11 cellular contexts compared by ENCODE assay signal in genomic region chr21:42469726-42470125, GRCh38. TPM values are rescaled to one million over a fixed set of nuclear protein-coding genes. Genes with fewer than 3 reads are reported as not detected.
A peak's percentile ranks its signal among the peaks of the same experiment; 100 is the strongest.
DNase-seq lines count a peak whose midpoint lies in the region; ATAC-seq, FAIRE-seq and TF ChIP-seq lines count a peak whose summit lies in the region.
"Not testable (repeated sequence)": the region's sequence is repeated elsewhere in the genome, so short reads cannot be mapped to it uniquely, and the experiment has no call there.
"Had no signal": no experiment of that assay in that cellular context is flagged by ENCODE, and none has a peak within 500 bp of the region (broad histone marks: within the 10 kb centered on the region; RNA-seq: fewer than 3 reads in every experiment).

No MANE protein-coding gene starts in this region.

- POLR2A ChIA-PET in OCI-LY7 (lab: Charles Lee): interaction anchor here (1.9 kb wide), 1 partner anchor 67 kb away, joined by 13 read pairs; no protein-coding TSS in a partner anchor
- POLR2A ChIA-PET in GM12878 (lab: Charles Lee): interaction anchor here (3.8 to 3.9 kb wide), 2 partner anchors 57 to 65 kb away, joined by 22 to 36 read pairs; no protein-coding TSS in a partner anchor

- H3K27ac ChIP-seq in Karpas-422 (ENCODE audit: low read length) (0 out of 2 replicates have a peak overlapping the region, but pooled peaks have one; percentile 47), OCI-LY7 (ENCODE audit: low read depth, low read length, poor library complexity, severe bottlenecking) (peak overlapping the region; percentile 73), VCaP (peak overlapping the region; percentile 78), prostate gland (peak overlapping the region; percentile 58 to 71), transverse colon (peak overlapping the region; percentile 68 to 80 (median 78))
- not testable (repeated sequence) for H3K27ac ChIP-seq in GM12878 (ENCODE audit: control insufficient read depth, insufficient read depth)

- H3K4me2 ChIP-seq in Karpas-422 (ENCODE audit: low read depth, low read length, poor library complexity, severe bottlenecking) (peak overlapping the region; percentile 41), OCI-LY7 (ENCODE audit: low read length) (peak overlapping the region; percentile 63), GM12878 (ENCODE audit: control insufficient read depth, insufficient read depth) (peak overlapping the region; percentile 17; the same call in 1 of the 2 replicates)

- not testable (repeated sequence) for TF ChIP-seq EP300 in GM12878 (IDR thresholded peaks at IDR 0.05; ENCODE audit: borderline replicate concordance in 1 of 2, control insufficient read depth in 1 of 2, low read depth in 2 of 2, low read length in 2 of 2); transverse colon (IDR thresholded peaks at IDR 0.05; ENCODE audit: low read depth)

- H3K4me1 ChIP-seq in Karpas-422 (ENCODE audit: low read length) (peaks cover 66% of the 10 kb centered on the region), OCI-LY7 (ENCODE audit: insufficient read depth, low read length, poor library complexity, severe bottlenecking) (peaks cover 67% of the 10 kb centered on the region), GM12878 (ENCODE audit: control insufficient read depth, insufficient read depth, low read length) (peaks cover 56% of the 10 kb centered on the region), prostate gland (replicated peaks) (peaks cover 20% of the 10 kb centered on the region), transverse colon (peaks cover 33 to 69% (median 39%) of the 10 kb centered on the region in 4 donors)

- not testable (repeated sequence) for TF ChIP-seq CTCF in OCI-LY7 (conservative IDR thresholded peaks at IDR 0.05; ENCODE audit: low read length); VCaP (conservative IDR thresholded peaks at IDR 0.05); GM12878 (IDR thresholded peaks at IDR 0.05 in 2 of 3, conservative IDR thresholded peaks at IDR 0.05 in 1 of 3; ENCODE audit: control insufficient read depth in 2 of 3, extremely low read depth in 1 of 3, insufficient read depth in 1 of 3, low read depth in 3 of 3, low read length in 3 of 3); prostate gland (IDR thresholded peaks at IDR 0.05); transverse colon (IDR thresholded peaks at IDR 0.05)

- H3K4me3 ChIP-seq in Karpas-422 (ENCODE audit: low read length); OCI-LY7 (ENCODE audit: low read depth, low read length, poor library complexity, severe bottlenecking); GM12878; prostate gland; transverse colon: not testable (repeated sequence)

- 93% methylated on average over 2 of the region's 4 CpGs for WGBS in GM12878 (ENCODE audit: insufficient coverage, insufficient replicate concordance, low lambda C conversion rate, missing lambda C conversion rate)
- 97% methylated on average over 4 of the region's 4 CpGs for WGBS in prostate gland
- WGBS in transverse colon (ENCODE audit: low coverage in 1 of 2), 2 donors: 92 to 95% methylated on average over 2 to 4 of the region's 4 CpGs

- H3K36me3 ChIP-seq in Karpas-422 (ENCODE audit: insufficient read depth, low read length); OCI-LY7 (ENCODE audit: insufficient read depth, low read length); GM12878 (ENCODE audit: control insufficient read depth in 2 of 2, insufficient read depth in 2 of 2, low read length in 1 of 2); prostate gland; transverse colon: not testable (repeated sequence)

- not testable (repeated sequence) for H3K9me2 ChIP-seq in Karpas-422 (replicated peaks; ENCODE audit: insufficient read depth, low read length); OCI-LY7 (ENCODE audit: insufficient read depth, low read length)

- H3K79me2 ChIP-seq in Karpas-422 (ENCODE audit: low read length); OCI-LY7 (ENCODE audit: insufficient read depth, low read depth, low read length); GM12878 (ENCODE audit: control insufficient read depth, insufficient read depth, low read length): not testable (repeated sequence)

- H2AFZ ChIP-seq in Karpas-422 (ENCODE audit: low read length); OCI-LY7 (ENCODE audit: low read length); GM12878 (ENCODE audit: control insufficient read depth, low read depth, low read length): not testable (repeated sequence)

- RAD21 ChIA-PET in GM12878 (lab: Charles Lee; ENCODE audit: unreplicated experiment): interaction anchor here (0.6 to 7.2 kb wide), 6 partner anchors 8 to 66 kb away, joined by 4 to 146 read pairs (median 40); no protein-coding TSS in a partner anchor

- in situ Hi-C loops in GM12878 (cut with MboI): not testable (repeated sequence)
- in situ Hi-C loops in transverse colon (cut with MboI; ENCODE audit: low pct_ligation_motif_present in 1 of 4, low pct_unique_long_range_greater_than_20kb in 1 of 4, low sequenced_read_pairs in 3 of 4): loop anchor here in 1 of 4 donors (10.0 to 25.0 kb wide), 2 partner anchors 65 to 307 kb away; no protein-coding TSS in a partner anchor

- not testable (repeated sequence) for FAIRE-seq in GM12878 (lab: Jason Lieb, UNC)

- H3K9ac ChIP-seq in Karpas-422 (ENCODE audit: low read length); GM12878 (ENCODE audit: control insufficient read depth, insufficient read depth, low read length): not testable (repeated sequence)

- CTCF ChIA-PET in OCI-LY7 (lab: Charles Lee; ENCODE audit: unreplicated experiment): not testable (repeated sequence)
- CTCF ChIA-PET in GM12878 (lab: Yijun Ruan, JAX): interaction anchor here (0.6 to 7.8 kb wide), 4 partner anchors 9 to 66 kb away, joined by 3 to 168 read pairs (median 16); no protein-coding TSS in a partner anchor

- H3K27me3 ChIP-seq in Karpas-422 (ENCODE audit: low read length); GM12878 (replicated peaks in 1 of 2; ENCODE audit: control insufficient read depth in 2 of 2, insufficient read depth in 2 of 2, low read length in 1 of 2); prostate gland (replicated peaks; ENCODE audit: insufficient read depth); transverse colon: not testable (repeated sequence)

- not testable (repeated sequence) for DNase-seq in Karpas-422; OCI-LY7 (ENCODE audit: low spot score); GM12878 (ENCODE audit: low read depth, low spot score); prostate gland (ENCODE audit: low spot score); transverse colon
- DNase-seq in cardiac septum (ENCODE audit: low spot score): peak; percentile 14

- intact Hi-C loops in OCI-LY7 (cut with micrococcal nuclease; ENCODE audit: unreplicated experiment): loop anchor here (2.0 to 10.0 kb wide), 3 partner anchors 67 to 605 kb away; no protein-coding TSS in a partner anchor
- intact Hi-C loops in GM12878 (cut with micrococcal nuclease; ENCODE audit: unreplicated experiment): loop anchor here (10.0 kb wide), 1 partner anchor 235 kb away; no protein-coding TSS in a partner anchor
- intact Hi-C loops in cardiac septum (cut with DNase I); prostate gland (cut with DNase I); transverse colon (cut with DNase I; ENCODE audit: low total_unique reads): not testable (repeated sequence)

- TF ChIP-seq RAD21 in GM12878 (IDR thresholded peaks at IDR 0.05; ENCODE audit: insufficient read depth, low read depth, low read length): not testable (repeated sequence)

- ATAC-seq in GM12878: not testable (repeated sequence)

- not testable (repeated sequence) for BruUV-seq in OCI-LY7 (replicated peaks; lab: Mats Ljungman, UMichigan); GM12878 (replicated peaks; lab: Mats Ljungman, UMichigan)

- not testable (repeated sequence) for H4K20me1 ChIP-seq in Karpas-422 (ENCODE audit: insufficient read depth, low read depth, low read length); OCI-LY7 (ENCODE audit: insufficient read depth, low read length); GM12878 (ENCODE audit: control insufficient read depth, insufficient read depth)

- H3K9me3 ChIP-seq in Karpas-422 (ENCODE audit: low read length); OCI-LY7 (ENCODE audit: low read length); GM12878 (replicated peaks; ENCODE audit: control insufficient read depth, insufficient read depth, low read length); prostate gland; transverse colon: not testable (repeated sequence)

- SMC1A ChIA-PET in GM12878 (lab: Charles Lee; ENCODE audit: uncharacterized antibody, unreplicated experiment): interaction anchor here (0.7 to 12.0 kb wide), 6 partner anchors 8 to 159 kb away, joined by 3 to 268 read pairs (median 13); no protein-coding TSS in a partner anchor

- not testable (repeated sequence) for TF ChIP-seq POLR2A in GM12878 (IDR thresholded peaks at IDR 0.05; ENCODE audit: low read depth, low read length); prostate gland (IDR thresholded peaks at IDR 0.05); transverse colon (IDR thresholded peaks at IDR 0.05)

RNA-seq across cellular contexts. Expression of gene RSPH1, which starts 26.3 kb away (rescaled TPM):
- 0.26 and 0.54 TPM in 2 replicates for total RNA-seq in Karpas-422 (2014; rRNA removed; shearing (Covaris generic); ENCODE audit: low replicate concordance)
- total RNA-seq in OCI-LY7 (2014; rRNA removed; shearing (Covaris generic)): 1.9 and 3.9 TPM in 2 replicates
- total RNA-seq in OCI-LY7 (2022) (2.5 and 3.5 TPM in 2 replicates), GM12878 (2014; rRNA removed) (0.11 and 0.33 TPM in 2 replicates), GM12878 (2014; rRNA removed; fragmentation: Illumina TruSeq; extraction: Trizol) (0.27 and 0.37 TPM in 2 replicates), GM12878 (2021) (0.27 and 0.28 TPM in 2 replicates), cardiac septum (not detected), prostate gland (1 to 10 TPM; 1.6 to 2.6 TPM), transverse colon (1 to 10 TPM in 3 of 4 donors, under 1 TPM in 1; 0.80 to 10.0 (median 8.0) TPM)
- 0.56 and 0.78 TPM in 2 replicates for total RNA-seq in GM12878 (2013; cell fraction: nucleolus; rRNA removed)
- polyA plus RNA-seq in GM12878 (2011; ENCODE audit: low read depth): 0.94 TPM
- polyA plus RNA-seq in GM12878 (2011; rRNA removed) (0.38 and 0.59 TPM in 2 replicates), GM12878 (2014; fragmentation: Illumina TruSeq; extraction: Trizol) (0.37 and 0.67 TPM in 2 replicates), GM12878 (2014; fragmentation: Nextera tagmentation; extraction: Ambion mirVana) (under 1 TPM; 0.37 to 0.38 TPM), GM12878 (2014; rRNA removed) (0.19 and 0.81 TPM in 2 replicates), GM12878 (2016; fragmentation: Nextera tagmentation; extraction: Ambion mirVana) (1 to 10 TPM; 1.2 to 1.4 TPM)
- 0.10 and 0.21 TPM in 2 replicates for polyA plus RNA-seq in GM12878 (2011; cell fraction: cytosol; rRNA removed)
- 0.16 and 0.22 TPM in 2 replicates for polyA plus RNA-seq in GM12878 (2011; cell fraction: nucleus; rRNA removed)
- polyA plus RNA-seq in GM12878 (2012): 0.79 and 1.1 TPM in 2 replicates
- polyA minus RNA-seq in GM12878 (2011; rRNA and poly(A)+ RNA removed): 0.88 TPM in 1 of 2 replicates, not detected in the other
- not detected in 2 replicates for polyA minus RNA-seq in GM12878 (2011; cell fraction: cytosol; rRNA and poly(A)+ RNA removed)
- polyA minus RNA-seq in GM12878 (2011; cell fraction: nucleus; rRNA and poly(A)+ RNA removed): not detected in 2 replicates
- total RNA-seq: CD8-positive, alpha-beta memory T cell; H4 had no signal
- polyA plus RNA-seq: CD4-positive, CD25-positive, alpha-beta regulatory T cell; CD8-positive, alpha-beta memory T cell; GM23248 had no signal

RNA-seq across cellular contexts. Expression of gene SLC37A1, which starts 43.9 kb away (rescaled TPM):
- total RNA-seq in Karpas-422 (2014; rRNA removed; shearing (Covaris generic); ENCODE audit: low replicate concordance): 47.1 and 51.4 TPM in 2 replicates
- 20.5 and 27.6 TPM in 2 replicates for total RNA-seq in OCI-LY7 (2014; rRNA removed; shearing (Covaris generic))
- total RNA-seq in OCI-LY7 (2022): 22.5 and 29.4 TPM in 2 replicates
- total RNA-seq in GM12878 (2013; cell fraction: nucleolus; rRNA removed): 129 and 143 TPM in 2 replicates
- total RNA-seq in GM12878 (2014; rRNA removed): 33.0 and 35.5 TPM in 2 replicates
- total RNA-seq in GM12878 (2014; rRNA removed; fragmentation: Illumina TruSeq; extraction: Trizol): 19.2 and 19.7 TPM in 2 replicates
- 30.7 and 34.8 TPM in 2 replicates for total RNA-seq in GM12878 (2021)
- 6.2 TPM for polyA plus RNA-seq in GM12878 (2011; ENCODE audit: low read depth)
- 17.7 and 23.3 TPM in 2 replicates for polyA plus RNA-seq in GM12878 (2011; rRNA removed)
- 20.2 and 24.6 TPM in 2 replicates for polyA plus RNA-seq in GM12878 (2011; cell fraction: cytosol; rRNA removed)
- 75.0 and 82.4 TPM in 2 replicates for polyA plus RNA-seq in GM12878 (2011; cell fraction: nucleus; rRNA removed)
- 17.7 and 18.5 TPM in 2 replicates for polyA plus RNA-seq in GM12878 (2012)
- polyA plus RNA-seq in GM12878 (2014; fragmentation: Illumina TruSeq; extraction: Trizol): 12.0 and 18.4 TPM in 2 replicates
- 1 to 10 TPM; 1.1 to 2.4 TPM for polyA plus RNA-seq in GM12878 (2014; fragmentation: Nextera tagmentation; extraction: Ambion mirVana)
- polyA plus RNA-seq in GM12878 (2014; rRNA removed): 25.4 and 26.5 TPM in 2 replicates
- polyA plus RNA-seq in GM12878 (2016; fragmentation: Nextera tagmentation; extraction: Ambion mirVana): 10 to 100 TPM; 28.0 to 32.0 TPM
- polyA minus RNA-seq in GM12878 (2011; rRNA and poly(A)+ RNA removed): 22.6 and 32.2 TPM in 2 replicates
- 8.6 and 12.4 TPM in 2 replicates for polyA minus RNA-seq in GM12878 (2011; cell fraction: cytosol; rRNA and poly(A)+ RNA removed)
- 43.9 and 56.5 TPM in 2 replicates for polyA minus RNA-seq in GM12878 (2011; cell fraction: nucleus; rRNA and poly(A)+ RNA removed)
- total RNA-seq in cardiac septum: 6.7 TPM
- total RNA-seq in prostate gland: 10 to 100 TPM; 44.2 to 49.6 TPM
- 100 to 1,000 TPM in 3 of 4 donors, 10 to 100 TPM in 1; 80.8 to 139 (median 117) TPM for total RNA-seq in transverse colon
- total RNA-seq: GM23248 had no signal
- polyA plus RNA-seq: GM23248 had no signal
